24 cellular contexts compared by ENCODE assay signal in genomic region chr6:39905640-39905975, GRCh38.
"Had no signal": no experiment of that assay in that cellular context is flagged by ENCODE, and none has a peak within 500 bp of the region (broad histone marks: within the 10 kb centered on the region; RNA-seq: fewer than 3 reads in every experiment).

No MANE protein-coding gene starts in this region.

- DNase-seq: activated CD4-positive, alpha-beta T cell treated with anti-CD3 and anti-CD28 coated beads, Interleukin-2, amount 10 ng/mL, durations not matched to agents 24 days and 14 days; activated CD4-positive, alpha-beta T cell treated with anti-CD3 and anti-CD28 coated beads, Interleukin-2, amount 50 U/mL, for 48 hours; activated CD4-positive, CD25-positive, alpha-beta regulatory T cell treated with anti-CD3 and anti-CD28 coated beads, Interleukin-2, amount 50 U/mL, for 72 hours; activated CD8-positive, alpha-beta memory T cell treated with anti-CD3 and anti-CD28 coated beads, Interleukin-2, amount 10 ng/mL, durations not matched to agents 7 days and 5 days; activated gamma-delta T cell; activated naive CD4-positive, alpha-beta T cell treated with anti-CD3 and anti-CD28 coated beads for 36 hours; activated naive CD8-positive, alpha-beta T cell treated with anti-CD3 and anti-CD28 coated beads for 36 hours; activated T-cell treated with anti-CD3 and anti-CD28 coated beads, Interleukin-2, amount 50 U/mL, for 24 hours; anterior cingulate cortex; KG1; NCI-H1048; NCI-H1417; NCI-H1930; NCI-H2171; NCI-H2227 treated with DMSO at 0.1 percent for 48 hours; NCI-H446 treated with DMSO at 0.1 percent for 48 hours; NCI-H526; NCI-H82; SHP77 treated with DMSO at 0.1 percent for 48 hours; T-helper 17 cell; T-helper 9 cell had no signal

- H3K27ac Mint-ChIP-seq: activated CD4-positive, alpha-beta T cell treated with anti-CD3 and anti-CD28 coated beads, Interleukin-2, amount 10 ng/mL, durations not matched to agents 24 days and 14 days; activated CD8-positive, alpha-beta memory T cell treated with anti-CD3 and anti-CD28 coated beads, Interleukin-2, amount 10 ng/mL, durations not matched to agents 7 days and 5 days; activated naive CD4-positive, alpha-beta T cell treated with anti-CD3 and anti-CD28 coated beads for 36 hours; activated naive CD8-positive, alpha-beta T cell treated with anti-CD3 and anti-CD28 coated beads for 36 hours; activated T-cell treated with anti-CD3 and anti-CD28 coated beads, Interleukin-2, amount 50 U/mL, for 24 hours; activated T-helper 1 cell treated with anti-CD3 and anti-CD28 coated beads, Interleukin-12 subunit alpha, Interleukin-12 subunit beta, Interleukin-2, Interleukin-4 antibody, amounts not matched to agents 30 ng/mL and 10 ng/mL and 1 ng/mL, durations not matched to agents 14 hours and 24 hours and 36 hours; T-helper 17 cell; WTC11 had no signal

- H3K4me1 Mint-ChIP-seq: activated CD4-positive, alpha-beta T cell treated with anti-CD3 and anti-CD28 coated beads, Interleukin-2, amount 10 ng/mL, durations not matched to agents 24 days and 14 days; activated CD8-positive, alpha-beta memory T cell treated with anti-CD3 and anti-CD28 coated beads, Interleukin-2, amount 10 ng/mL, durations not matched to agents 7 days and 5 days; activated naive CD8-positive, alpha-beta T cell treated with anti-CD3 and anti-CD28 coated beads for 36 hours; IgD-negative memory B cell; T-helper 17 cell; WTC11 had no signal

- ATAC-seq: activated CD8-positive, alpha-beta memory T cell treated with anti-CD3 and anti-CD28 coated beads, Interleukin-2, amount 10 ng/mL, durations not matched to agents 7 days and 5 days; T-helper 17 cell; WTC11 had no signal

- H3K4me3 Mint-ChIP-seq: activated CD4-positive, alpha-beta T cell treated with anti-CD3 and anti-CD28 coated beads, Interleukin-2, amount 10 ng/mL, durations not matched to agents 24 days and 14 days; activated CD8-positive, alpha-beta memory T cell treated with anti-CD3 and anti-CD28 coated beads, Interleukin-2, amount 10 ng/mL, durations not matched to agents 7 days and 5 days; activated naive CD4-positive, alpha-beta T cell treated with anti-CD3 and anti-CD28 coated beads for 36 hours; activated naive CD8-positive, alpha-beta T cell treated with anti-CD3 and anti-CD28 coated beads for 36 hours; activated T-cell treated with anti-CD3 and anti-CD28 coated beads, Interleukin-2, amount 50 U/mL, for 24 hours; activated T-helper 1 cell treated with anti-CD3 and anti-CD28 coated beads, Interleukin-12 subunit alpha, Interleukin-12 subunit beta, Interleukin-2, Interleukin-4 antibody, amounts not matched to agents 30 ng/mL and 10 ng/mL and 1 ng/mL, durations not matched to agents 14 hours and 24 hours and 36 hours; T-helper 17 cell; WTC11 had no signal

- H3K9me3 Mint-ChIP-seq: activated CD4-positive, alpha-beta T cell treated with anti-CD3 and anti-CD28 coated beads, Interleukin-2, amount 10 ng/mL, durations not matched to agents 24 days and 14 days; activated naive CD4-positive, alpha-beta T cell treated with anti-CD3 and anti-CD28 coated beads for 36 hours; activated naive CD8-positive, alpha-beta T cell treated with anti-CD3 and anti-CD28 coated beads for 36 hours; activated T-cell treated with anti-CD3 and anti-CD28 coated beads, Interleukin-2, amount 50 U/mL, for 24 hours; activated T-helper 1 cell treated with anti-CD3 and anti-CD28 coated beads, Interleukin-12 subunit alpha, Interleukin-12 subunit beta, Interleukin-2, Interleukin-4 antibody, amounts not matched to agents 30 ng/mL and 10 ng/mL and 1 ng/mL, durations not matched to agents 14 hours and 24 hours and 36 hours; IgD-negative memory B cell; WTC11 had no signal

- H3K27me3 Mint-ChIP-seq: activated CD4-positive, alpha-beta T cell treated with anti-CD3 and anti-CD28 coated beads, Interleukin-2, amount 10 ng/mL, durations not matched to agents 24 days and 14 days; activated CD8-positive, alpha-beta memory T cell treated with anti-CD3 and anti-CD28 coated beads, Interleukin-2, amount 10 ng/mL, durations not matched to agents 7 days and 5 days; activated naive CD8-positive, alpha-beta T cell treated with anti-CD3 and anti-CD28 coated beads for 36 hours; activated T-cell treated with anti-CD3 and anti-CD28 coated beads, Interleukin-2, amount 50 U/mL, for 24 hours had no signal

- H3K36me3 Mint-ChIP-seq: activated CD8-positive, alpha-beta memory T cell treated with anti-CD3 and anti-CD28 coated beads, Interleukin-2, amount 10 ng/mL, durations not matched to agents 7 days and 5 days; activated naive CD8-positive, alpha-beta T cell treated with anti-CD3 and anti-CD28 coated beads for 36 hours had no signal
